ENCODE assay signal across 10 cellular contexts in the genomic region with DNA sequence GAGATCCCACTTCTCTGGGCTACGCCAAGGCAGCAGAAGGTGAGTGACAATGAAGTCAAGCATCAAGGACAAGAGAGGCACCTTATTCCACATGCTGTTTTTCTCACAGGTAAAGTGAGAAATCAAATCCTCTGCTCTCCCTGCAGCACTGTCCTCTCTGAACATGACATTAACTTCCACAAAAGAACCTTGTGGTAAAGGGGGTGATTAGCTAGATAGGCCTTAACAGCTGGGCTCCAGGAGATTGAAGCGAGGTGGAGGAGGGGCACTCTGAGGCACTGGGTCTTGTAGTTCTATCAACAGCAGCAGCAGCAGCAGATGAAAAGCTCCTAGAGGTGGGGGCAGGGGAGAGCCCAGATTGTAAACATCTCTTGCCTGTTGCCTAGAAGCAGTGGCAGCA.
DNase-seq lines count a peak whose midpoint lies in the region; ATAC-seq and TF ChIP-seq lines count a peak whose summit lies in the region.
"Had no signal": no experiment of that assay in that cellular context is flagged by ENCODE, and none has a peak within 500 bp of the region (broad histone marks: within the 10 kb centered on the region; RNA-seq: fewer than 3 reads in every experiment).

No MANE protein-coding gene starts in this region.

- POLR2A ChIA-PET in IMR-90 (lab: Charles Lee; ENCODE audit: unreplicated experiment): no interaction called here

- intact Hi-C loops in IMR-90 (cut with micrococcal nuclease): no loop called here
- intact Hi-C loops in right cardiac atrium (cut with DNase I): no loop called here
- intact Hi-C loops in tibial artery (cut with DNase I; ENCODE audit: low total_unique reads): no loop called here

- WGBS in IMR-90 (ENCODE audit: extremely low coverage in 2 of 2, insufficient read length in 1 of 2), 2 experiments: 33% methylated on average over 1 of the region's 2 CpGs; no CpG with 5 or more reads in 1 of the 2 experiments
- WGBS in right cardiac atrium: 51% methylated on average over 2 of the region's 2 CpGs
- 14 to 67% methylated on average over 1 of the region's 2 CpGs for WGBS in gastroesophageal sphincter (ENCODE audit: low coverage in 1 of 2), 2 donors

- no peak overlapping the region for H4K91ac ChIP-seq in IMR-90 (ENCODE audit: insufficient read depth, low read depth, low read length)

- H3K56ac ChIP-seq in IMR-90 (ENCODE audit: extremely low read depth, insufficient read depth, low read length): no peak overlapping the region

- H3K27me3 ChIP-seq in IMR-90 (ENCODE audit: control insufficient read depth, insufficient read depth, low read length) (no peaks in the 10 kb centered on the region), right cardiac atrium (ENCODE audit: control insufficient read depth, insufficient read depth) (no peaks in the 10 kb centered on the region), tibial artery (no peaks in the 10 kb centered on the region), gastroesophageal sphincter (no peaks in the 10 kb centered on the region)

- H2AK9ac ChIP-seq in IMR-90 (replicated peaks; ENCODE audit: low read depth, low read length, poor library complexity): peak overlapping the region; percentile 52

- H3K36me3 ChIP-seq in IMR-90 (ENCODE audit: control insufficient read depth, insufficient read depth, low read length): no peaks in the 10 kb centered on the region
- H3K36me3 ChIP-seq in tibial artery: no peaks in the 10 kb centered on the region
- no peaks in the 10 kb centered on the region for H3K36me3 ChIP-seq in gastroesophageal sphincter

- no TSS peak for BruUV-seq in IMR-90 (replicated peaks; lab: Mats Ljungman, UMichigan)

- no peak for TF ChIP-seq CTCF in IMR-90 (conservative IDR thresholded peaks at IDR 0.05; ENCODE audit: low read depth, low read length)
- TF ChIP-seq CTCF in tibial artery (IDR thresholded peaks at IDR 0.05): no peak
- no peak for TF ChIP-seq CTCF in gastroesophageal sphincter (IDR thresholded peaks at IDR 0.05)

- dilution Hi-C loops in IMR-90 (cut with HindIII; ENCODE audit: low sequenced_read_pairs, unreplicated experiment): no loop called here

- H2BK20ac ChIP-seq in IMR-90 (ENCODE audit: low read depth, low read length): no peak overlapping the region

- H2BK15ac ChIP-seq in IMR-90 (ENCODE audit: low read depth, low read length): no peak overlapping the region

- DNase-seq in IMR-90 (no peak), NCI-H748 (lab: John Stamatoyannopoulos, UW; ENCODE audit: unreplicated experiment) (peak; percentile 98), right cardiac atrium (peak in 2 of 3 donors; percentile 43 to 59), retina (peak; percentile 65), tibial artery (no peak)
- DNase-seq in stimulated activated CD4-positive, alpha-beta T cell treated with anti-CD3 and anti-CD28 coated beads, Interleukin-2, amount 100 ng/mL, for 48 hours: no peak
- DNase-seq: caudate nucleus had no signal

- H3K4me1 ChIP-seq in IMR-90 (ENCODE audit: control insufficient read depth, insufficient read depth, low read length) (no peaks in the 10 kb centered on the region), right cardiac atrium (ENCODE audit: control insufficient read depth, insufficient read depth, low read length) (no peaks in the 10 kb centered on the region), tibial artery (peaks cover 0 to 6% (median 0%) of the 10 kb centered on the region in 4 donors), gastroesophageal sphincter (peaks cover 0 to 25% (median 0%) of the 10 kb centered on the region in 3 donors)

- TF ChIP-seq RAD21 in IMR-90 (IDR thresholded peaks at IDR 0.05; ENCODE audit: low read length): no peak

- no peak for TF ChIP-seq POLR2A in IMR-90 (IDR thresholded peaks at IDR 0.05; ENCODE audit: low read depth, low read length)
- TF ChIP-seq POLR2A in gastroesophageal sphincter (IDR thresholded peaks at IDR 0.05): no peak

- no peak overlapping the region for H3K9ac ChIP-seq in IMR-90 (ENCODE audit: low read depth, low read length)
- H3K9ac ChIP-seq: KMS-11 had no signal

- H3K9me1 ChIP-seq in IMR-90 (ENCODE audit: insufficient read depth, low read length): no peaks in the 10 kb centered on the region

- H2BK5ac ChIP-seq in IMR-90 (ENCODE audit: low read depth, low read length, poor library complexity, severe bottlenecking): no peak overlapping the region

- H2AK5ac ChIP-seq in IMR-90 (ENCODE audit: low read depth, low read length): no peak overlapping the region

- no peak for TF ChIP-seq EP300 in gastroesophageal sphincter (IDR thresholded peaks at IDR 0.05)

- H4K8ac ChIP-seq in IMR-90 (ENCODE audit: low read depth in 2 of 2, low read length in 2 of 2): no peak overlapping the region

- no peak overlapping the region for H3K18ac ChIP-seq in IMR-90 (ENCODE audit: low read depth, low read length)

- no peak overlapping the region for H3K4ac ChIP-seq in IMR-90 (ENCODE audit: low read depth, low read length)

- ATAC-seq in IMR-90 (ENCODE audit: low read depth): no peak
- peak; percentile 71 to 77 for ATAC-seq in right cardiac atrium
- no peak for ATAC-seq in gastroesophageal sphincter
- no peak for ATAC-seq in GM19463 (IDR thresholded peaks at IDR 0.05; ENCODE audit: unreplicated experiment)

- peaks cover 3% of the 10 kb centered on the region; the same call in 1 of the 2 replicates for H3K9me3 ChIP-seq in IMR-90 (ENCODE audit: control insufficient read depth, insufficient read depth, low read length)
- no peaks in the 10 kb centered on the region for H3K9me3 ChIP-seq in right cardiac atrium (ENCODE audit: control insufficient read depth, low read length)
- no peaks in the 10 kb centered on the region for H3K9me3 ChIP-seq in tibial artery
- no peaks in the 10 kb centered on the region for H3K9me3 ChIP-seq in gastroesophageal sphincter

- H3K4me2 ChIP-seq in IMR-90 (ENCODE audit: low read depth, low read length): no peak overlapping the region
- H3K4me2 ChIP-seq: KMS-11 had no signal

- H3K4me3 ChIP-seq in IMR-90 (ENCODE audit: insufficient read depth, low read depth, low read length) (no peak overlapping the region), right cardiac atrium (ENCODE audit: low read length) (no peak overlapping the region), tibial artery (no peak overlapping the region), gastroesophageal sphincter (no peak overlapping the region)

- H3K79me1 ChIP-seq in IMR-90 (ENCODE audit: low read depth in 1 of 2, low read length in 2 of 2): no peaks in the 10 kb centered on the region

- CTCF ChIA-PET in IMR-90 (lab: Yijun Ruan, JAX): no interaction called here

- no peak overlapping the region for H4K5ac ChIP-seq in IMR-90 (ENCODE audit: low read depth, low read length)

- H2BK120ac ChIP-seq in IMR-90 (ENCODE audit: low read depth, low read length): no peak overlapping the region

- H3K27ac ChIP-seq in IMR-90 (ENCODE audit: insufficient read depth, low read length) (no peak overlapping the region), right cardiac atrium (ENCODE audit: low read length) (no peak overlapping the region), tibial artery (no peak overlapping the region), gastroesophageal sphincter (peak overlapping the region in 1 of 4 donors; percentile 24)
- H3K27ac ChIP-seq: KMS-11 had no signal

- H4K20me1 ChIP-seq in IMR-90 (ENCODE audit: insufficient read depth, low read length): no peaks in the 10 kb centered on the region

- no peak overlapping the region for H3K14ac ChIP-seq in IMR-90 (replicated peaks; ENCODE audit: low read depth, low read length)

- H3K23ac ChIP-seq in IMR-90 (ENCODE audit: low read depth, low read length): no peak overlapping the region

- H2AFZ ChIP-seq in IMR-90 (replicated peaks; ENCODE audit: low read length, poor library complexity): no peak overlapping the region

- in situ Hi-C loops in IMR-90 (cut with MboI; ENCODE audit: low sequenced_read_pairs): no loop called here

TF ChIP-seq in IMR-90, 13 proteins besides CTCF, POLR2A, EP300 and RAD21:
- TF ChIP-seq RCOR1 (IDR thresholded peaks at IDR 0.05; ENCODE audit: insufficient replicate concordance, low read length) (no peak), MAZ (IDR thresholded peaks at IDR 0.05; ENCODE audit: borderline replicate concordance, low read depth, low read length) (no peak), FOS (IDR thresholded peaks at IDR 0.05; ENCODE audit: low read depth, low read length) (no peak), RFX5 (IDR thresholded peaks at IDR 0.05; ENCODE audit: low read depth, low read length) (no peak), SMC3 (IDR thresholded peaks at IDR 0.05; ENCODE audit: low read depth, low read length) (no peak), BHLHE40 (IDR thresholded peaks at IDR 0.05; ENCODE audit: low read depth, low read length) (no peak), CHD1 (IDR thresholded peaks at IDR 0.05; ENCODE audit: low read depth, low read length) (no peak), NFE2L2 (IDR thresholded peaks at IDR 0.05; ENCODE audit: low read depth, low read length) (no peak), CEBPB (IDR thresholded peaks at IDR 0.05; ENCODE audit: low read depth, low read length) (no peak), MXI1 (IDR thresholded peaks at IDR 0.05; ENCODE audit: borderline replicate concordance, low read depth, low read length) (no peak), MAFK (IDR thresholded peaks at IDR 0.05; ENCODE audit: low read depth, low read length) (no peak)
- TF ChIP-seq, protein P1, sequence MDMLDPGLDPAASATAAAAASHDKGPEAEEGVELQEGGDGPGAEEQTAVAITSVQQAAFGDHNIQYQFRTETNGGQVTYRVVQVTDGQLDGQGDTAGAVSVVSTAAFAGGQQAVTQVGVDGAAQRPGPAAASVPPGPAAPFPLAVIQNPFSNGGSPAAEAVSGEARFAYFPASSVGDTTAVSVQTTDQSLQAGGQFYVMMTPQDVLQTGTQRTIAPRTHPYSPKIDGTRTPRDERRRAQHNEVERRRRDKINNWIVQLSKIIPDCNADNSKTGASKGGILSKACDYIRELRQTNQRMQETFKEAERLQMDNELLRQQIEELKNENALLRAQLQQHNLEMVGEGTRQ (IDR thresholded peaks at IDR 0.05; ENCODE audit: low read depth, low read length): no peak
- TF ChIP-seq, protein P2, sequence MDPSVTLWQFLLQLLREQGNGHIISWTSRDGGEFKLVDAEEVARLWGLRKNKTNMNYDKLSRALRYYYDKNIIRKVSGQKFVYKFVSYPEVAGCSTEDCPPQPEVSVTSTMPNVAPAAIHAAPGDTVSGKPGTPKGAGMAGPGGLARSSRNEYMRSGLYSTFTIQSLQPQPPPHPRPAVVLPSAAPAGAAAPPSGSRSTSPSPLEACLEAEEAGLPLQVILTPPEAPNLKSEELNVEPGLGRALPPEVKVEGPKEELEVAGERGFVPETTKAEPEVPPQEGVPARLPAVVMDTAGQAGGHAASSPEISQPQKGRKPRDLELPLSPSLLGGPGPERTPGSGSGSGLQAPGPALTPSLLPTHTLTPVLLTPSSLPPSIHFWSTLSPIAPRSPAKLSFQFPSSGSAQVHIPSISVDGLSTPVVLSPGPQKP (IDR thresholded peaks at IDR 0.05; ENCODE audit: borderline replicate concordance, low read depth, low read length): no peak

Comparison
In these comparisons a context has a peak if more than half of its experiments do, and no peak if none do; other contexts are left out.
1. ATAC-seq: peak in right cardiac atrium (2 of 2); none in IMR-90 (single experiment), gastroesophageal sphincter (single experiment) and GM19463 (single experiment).
2. DNase-seq: peak in NCI-H748 (single experiment), right cardiac atrium (2 of 3) and retina (single experiment); none in IMR-90 (single experiment), stimulated activated CD4-positive, alpha-beta T cell treated with anti-CD3 and anti-CD28 coated beads, Interleukin-2, amount 100 ng/mL, for 48 hours (0 of 2) and tibial artery (0 of 2).